Comparison of ENCODE assay signal across 1 cellular context in the genomic region with DNA sequence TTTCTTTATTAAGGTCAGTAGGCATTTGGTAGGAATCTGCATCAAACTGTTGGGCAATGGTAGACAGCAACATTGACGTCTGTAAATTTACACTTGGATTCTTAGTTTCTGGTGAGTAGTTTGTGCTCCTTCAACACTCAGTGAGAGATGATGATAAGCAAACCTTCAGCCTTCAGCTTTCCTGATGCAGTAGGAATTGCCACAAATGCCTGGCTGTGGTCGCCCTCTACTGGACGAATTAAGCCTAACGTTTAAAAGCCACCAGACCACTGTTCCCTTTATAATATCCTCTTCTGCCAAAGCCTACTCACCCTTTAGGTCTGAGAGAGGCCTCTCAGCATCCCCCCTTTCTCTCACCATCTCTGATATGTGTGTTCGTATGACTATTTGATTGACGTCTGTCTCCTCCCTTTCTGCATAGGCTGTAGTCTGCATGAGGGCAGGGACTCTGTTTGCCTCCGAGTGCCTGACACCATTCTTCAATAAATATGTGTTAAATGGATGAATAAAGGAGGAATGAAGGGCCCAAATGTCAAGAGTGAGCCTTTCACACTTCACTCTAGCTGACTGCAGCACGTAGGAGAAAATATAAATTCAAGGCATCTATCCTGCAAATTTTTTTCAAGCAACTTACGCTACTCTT.
A peak's percentile ranks its signal among the peaks of the same experiment; 100 is the strongest.
TF ChIP-seq lines count a peak whose summit lies in the region.

No MANE protein-coding gene starts in this region.

TF ChIP-seq in HepG2, 621 proteins besides CTCF, POLR2A, EP300 and RAD21 (continued from another document and continues in another):
- TF ChIP-seq, protein P1, sequence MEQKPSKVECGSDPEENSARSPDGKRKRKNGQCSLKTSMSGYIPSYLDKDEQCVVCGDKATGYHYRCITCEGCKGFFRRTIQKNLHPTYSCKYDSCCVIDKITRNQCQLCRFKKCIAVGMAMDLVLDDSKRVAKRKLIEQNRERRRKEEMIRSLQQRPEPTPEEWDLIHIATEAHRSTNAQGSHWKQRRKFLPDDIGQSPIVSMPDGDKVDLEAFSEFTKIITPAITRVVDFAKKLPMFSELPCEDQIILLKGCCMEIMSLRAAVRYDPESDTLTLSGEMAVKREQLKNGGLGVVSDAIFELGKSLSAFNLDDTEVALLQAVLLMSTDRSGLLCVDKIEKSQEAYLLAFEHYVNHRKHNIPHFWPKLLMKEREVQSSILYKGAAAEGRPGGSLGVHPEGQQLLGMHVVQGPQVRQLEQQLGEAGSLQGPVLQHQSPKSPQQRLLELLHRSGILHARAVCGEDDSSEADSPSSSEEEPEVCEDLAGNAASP (CRISPR knock-in tag; IDR thresholded peaks at IDR 0.05; ENCODE audit: borderline replicate concordance), result no peak
- TF ChIP-seq MEIS1 (CRISPR knock-in tag; IDR thresholded peaks at IDR 0.05; ENCODE audit: borderline replicate concordance) (no peak), ZNF768 (CRISPR knock-in tag; IDR thresholded peaks at IDR 0.05) (no peak), ZNF10 (CRISPR knock-in tag; IDR thresholded peaks at IDR 0.05; ENCODE audit: borderline replicate concordance, low read depth) (no peak), ZNF263 (CRISPR knock-in tag; IDR thresholded peaks at IDR 0.05) (no peak), U2AF1 (optimal IDR thresholded peaks at IDR 0.05; ENCODE audit: low read depth, low read length) (no peak), ZMYM4 (CRISPR knock-in tag; IDR thresholded peaks at IDR 0.05) (no peak), GATAD1 (CRISPR knock-in tag; IDR thresholded peaks at IDR 0.05) (no peak), ZNF773 (CRISPR knock-in tag; IDR thresholded peaks at IDR 0.05; ENCODE audit: borderline replicate concordance) (no peak), TBX2 (CRISPR knock-in tag; IDR thresholded peaks at IDR 0.05; ENCODE audit: borderline replicate concordance) (no peak), RXRB (CRISPR knock-in tag; IDR thresholded peaks at IDR 0.05; ENCODE audit: borderline replicate concordance) (peak; percentile 12; the same call in 1 of the 2 replicates), TEAD3 (CRISPR knock-in tag; optimal IDR thresholded peaks at IDR 0.05; ENCODE audit: borderline replicate concordance) (peak; percentile 52), ZNF709 (CRISPR knock-in tag; IDR thresholded peaks at IDR 0.05) (no peak), ZNF331 (CRISPR knock-in tag; IDR thresholded peaks at IDR 0.05) (peak; percentile 12; the same call in 1 of the 2 replicates), DR1 (CRISPR knock-in tag; IDR thresholded peaks at IDR 0.05) (no peak), XRCC5 (optimal IDR thresholded peaks at IDR 0.05; ENCODE audit: low read length) (peak; percentile 86), TGIF2 (CRISPR knock-in tag; IDR thresholded peaks at IDR 0.05) (no peak), GATA4 (IDR thresholded peaks at IDR 0.05; ENCODE audit: borderline replicate concordance, low read depth) (no peak), ZNF441 (CRISPR knock-in tag; IDR thresholded peaks at IDR 0.05; ENCODE audit: borderline replicate concordance) (no peak), NR2F2 (IDR thresholded peaks at IDR 0.05; ENCODE audit: borderline replicate concordance, low read depth) (no peak), ZNF557 (CRISPR knock-in tag; IDR thresholded peaks at IDR 0.05) (no peak), NFE2 (CRISPR knock-in tag; IDR thresholded peaks at IDR 0.05) (no peak), ZZZ3 (CRISPR knock-in tag; IDR thresholded peaks at IDR 0.05; ENCODE audit: borderline replicate concordance) (no peak), ZNF549 (CRISPR knock-in tag; IDR thresholded peaks at IDR 0.05) (no peak), RBM39 (IDR thresholded peaks at IDR 0.05; ENCODE audit: low read depth, low read length, poor library complexity, severe bottlenecking) (no peak), ZNF274 (CRISPR knock-in tag; IDR thresholded peaks at IDR 0.05) (no peak), DMAP1 (CRISPR knock-in tag; IDR thresholded peaks at IDR 0.05) (no peak), SSRP1 (CRISPR knock-in tag; IDR thresholded peaks at IDR 0.05) (0 out of 2 replicates have a peak, but pooled peaks have one; percentile 52), ZNF83 (CRISPR knock-in tag; IDR thresholded peaks at IDR 0.05; ENCODE audit: borderline replicate concordance) (no peak), ZNF446 (CRISPR knock-in tag; IDR thresholded peaks at IDR 0.05) (no peak), HOXA5 (CRISPR knock-in tag; IDR thresholded peaks at IDR 0.05) (no peak), SRF (IDR thresholded peaks at IDR 0.05; ENCODE audit: low read depth, low read length) (0 out of 2 replicates have a peak, but pooled peaks have one; percentile 2), SP140L (CRISPR knock-in tag; IDR thresholded peaks at IDR 0.05; ENCODE audit: borderline replicate concordance) (0 out of 2 replicates have a peak, but pooled peaks have one; percentile 38), ZNF766 (CRISPR knock-in tag; IDR thresholded peaks at IDR 0.05; ENCODE audit: borderline replicate concordance) (no peak), ETV5 (CRISPR knock-in tag; IDR thresholded peaks at IDR 0.05; ENCODE audit: borderline replicate concordance) (no peak; the same call in 1 of the 2 replicates), NCOR1 (IDR thresholded peaks at IDR 0.05; ENCODE audit: borderline replicate concordance, low read length) (no peak), RARA (CRISPR knock-in tag; IDR thresholded peaks at IDR 0.05) (no peak), ZKSCAN1 (IDR thresholded peaks at IDR 0.05; ENCODE audit: low read length) (no peak), ZFP36L1 (CRISPR knock-in tag; IDR thresholded peaks at IDR 0.05) (no peak), ZNF883 (CRISPR knock-in tag; IDR thresholded peaks at IDR 0.05; ENCODE audit: not compliant biosample characterization) (no peak), MIXL1 (CRISPR knock-in tag; IDR thresholded peaks at IDR 0.05) (peak; percentile 77; the same call in 1 of the 2 replicates)
- TF ChIP-seq, protein P2, sequence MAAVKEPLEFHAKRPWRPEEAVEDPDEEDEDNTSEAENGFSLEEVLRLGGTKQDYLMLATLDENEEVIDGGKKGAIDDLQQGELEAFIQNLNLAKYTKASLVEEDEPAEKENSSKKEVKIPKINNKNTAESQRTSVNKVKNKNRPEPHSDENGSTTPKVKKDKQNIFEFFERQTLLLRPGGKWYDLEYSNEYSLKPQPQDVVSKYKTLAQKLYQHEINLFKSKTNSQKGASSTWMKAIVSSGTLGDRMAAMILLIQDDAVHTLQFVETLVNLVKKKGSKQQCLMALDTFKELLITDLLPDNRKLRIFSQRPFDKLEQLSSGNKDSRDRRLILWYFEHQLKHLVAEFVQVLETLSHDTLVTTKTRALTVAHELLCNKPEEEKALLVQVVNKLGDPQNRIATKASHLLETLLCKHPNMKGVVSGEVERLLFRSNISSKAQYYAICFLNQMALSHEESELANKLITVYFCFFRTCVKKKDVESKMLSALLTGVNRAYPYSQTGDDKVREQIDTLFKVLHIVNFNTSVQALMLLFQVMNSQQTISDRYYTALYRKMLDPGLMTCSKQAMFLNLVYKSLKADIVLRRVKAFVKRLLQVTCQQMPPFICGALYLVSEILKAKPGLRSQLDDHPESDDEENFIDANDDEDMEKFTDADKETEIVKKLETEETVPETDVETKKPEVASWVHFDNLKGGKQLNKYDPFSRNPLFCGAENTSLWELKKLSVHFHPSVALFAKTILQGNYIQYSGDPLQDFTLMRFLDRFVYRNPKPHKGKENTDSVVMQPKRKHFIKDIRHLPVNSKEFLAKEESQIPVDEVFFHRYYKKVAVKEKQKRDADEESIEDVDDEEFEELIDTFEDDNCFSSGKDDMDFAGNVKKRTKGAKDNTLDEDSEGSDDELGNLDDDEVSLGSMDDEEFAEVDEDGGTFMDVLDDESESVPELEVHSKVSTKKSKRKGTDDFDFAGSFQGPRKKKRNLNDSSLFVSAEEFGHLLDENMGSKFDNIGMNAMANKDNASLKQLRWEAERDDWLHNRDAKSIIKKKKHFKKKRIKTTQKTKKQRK (IDR thresholded peaks at IDR 0.05; ENCODE audit: low read length), result no peak
- TF ChIP-seq, protein P3, sequence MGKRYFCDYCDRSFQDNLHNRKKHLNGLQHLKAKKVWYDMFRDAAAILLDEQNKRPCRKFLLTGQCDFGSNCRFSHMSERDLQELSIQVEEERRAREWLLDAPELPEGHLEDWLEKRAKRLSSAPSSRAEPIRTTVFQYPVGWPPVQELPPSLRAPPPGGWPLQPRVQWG (CRISPR knock-in tag; IDR thresholded peaks at IDR 0.05; ENCODE audit: borderline replicate concordance, low read depth), result no peak
- TF ChIP-seq, protein P4, sequence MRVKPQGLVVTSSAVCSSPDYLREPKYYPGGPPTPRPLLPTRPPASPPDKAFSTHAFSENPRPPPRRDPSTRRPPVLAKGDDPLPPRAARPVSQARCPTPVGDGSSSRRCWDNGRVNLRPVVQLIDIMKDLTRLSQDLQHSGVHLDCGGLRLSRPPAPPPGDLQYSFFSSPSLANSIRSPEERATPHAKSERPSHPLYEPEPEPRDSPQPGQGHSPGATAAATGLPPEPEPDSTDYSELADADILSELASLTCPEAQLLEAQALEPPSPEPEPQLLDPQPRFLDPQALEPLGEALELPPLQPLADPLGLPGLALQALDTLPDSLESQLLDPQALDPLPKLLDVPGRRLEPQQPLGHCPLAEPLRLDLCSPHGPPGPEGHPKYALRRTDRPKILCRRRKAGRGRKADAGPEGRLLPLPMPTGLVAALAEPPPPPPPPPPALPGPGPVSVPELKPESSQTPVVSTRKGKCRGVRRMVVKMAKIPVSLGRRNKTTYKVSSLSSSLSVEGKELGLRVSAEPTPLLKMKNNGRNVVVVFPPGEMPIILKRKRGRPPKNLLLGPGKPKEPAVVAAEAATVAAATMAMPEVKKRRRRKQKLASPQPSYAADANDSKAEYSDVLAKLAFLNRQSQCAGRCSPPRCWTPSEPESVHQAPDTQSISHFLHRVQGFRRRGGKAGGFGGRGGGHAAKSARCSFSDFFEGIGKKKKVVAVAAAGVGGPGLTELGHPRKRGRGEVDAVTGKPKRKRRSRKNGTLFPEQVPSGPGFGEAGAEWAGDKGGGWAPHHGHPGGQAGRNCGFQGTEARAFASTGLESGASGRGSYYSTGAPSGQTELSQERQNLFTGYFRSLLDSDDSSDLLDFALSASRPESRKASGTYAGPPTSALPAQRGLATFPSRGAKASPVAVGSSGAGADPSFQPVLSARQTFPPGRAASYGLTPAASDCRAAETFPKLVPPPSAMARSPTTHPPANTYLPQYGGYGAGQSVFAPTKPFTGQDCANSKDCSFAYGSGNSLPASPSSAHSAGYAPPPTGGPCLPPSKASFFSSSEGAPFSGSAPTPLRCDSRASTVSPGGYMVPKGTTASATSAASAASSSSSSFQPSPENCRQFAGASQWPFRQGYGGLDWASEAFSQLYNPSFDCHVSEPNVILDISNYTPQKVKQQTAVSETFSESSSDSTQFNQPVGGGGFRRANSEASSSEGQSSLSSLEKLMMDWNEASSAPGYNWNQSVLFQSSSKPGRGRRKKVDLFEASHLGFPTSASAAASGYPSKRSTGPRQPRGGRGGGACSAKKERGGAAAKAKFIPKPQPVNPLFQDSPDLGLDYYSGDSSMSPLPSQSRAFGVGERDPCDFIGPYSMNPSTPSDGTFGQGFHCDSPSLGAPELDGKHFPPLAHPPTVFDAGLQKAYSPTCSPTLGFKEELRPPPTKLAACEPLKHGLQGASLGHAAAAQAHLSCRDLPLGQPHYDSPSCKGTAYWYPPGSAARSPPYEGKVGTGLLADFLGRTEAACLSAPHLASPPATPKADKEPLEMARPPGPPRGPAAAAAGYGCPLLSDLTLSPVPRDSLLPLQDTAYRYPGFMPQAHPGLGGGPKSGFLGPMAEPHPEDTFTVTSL (CRISPR knock-in tag; IDR thresholded peaks at IDR 0.05; ENCODE audit: borderline replicate concordance), result no peak
- TF ChIP-seq, protein P5, sequence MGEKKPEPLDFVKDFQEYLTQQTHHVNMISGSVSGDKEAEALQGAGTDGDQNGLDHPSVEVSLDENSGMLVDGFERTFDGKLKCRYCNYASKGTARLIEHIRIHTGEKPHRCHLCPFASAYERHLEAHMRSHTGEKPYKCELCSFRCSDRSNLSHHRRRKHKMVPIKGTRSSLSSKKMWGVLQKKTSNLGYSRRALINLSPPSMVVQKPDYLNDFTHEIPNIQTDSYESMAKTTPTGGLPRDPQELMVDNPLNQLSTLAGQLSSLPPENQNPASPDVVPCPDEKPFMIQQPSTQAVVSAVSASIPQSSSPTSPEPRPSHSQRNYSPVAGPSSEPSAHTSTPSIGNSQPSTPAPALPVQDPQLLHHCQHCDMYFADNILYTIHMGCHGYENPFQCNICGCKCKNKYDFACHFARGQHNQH (CRISPR knock-in tag; IDR thresholded peaks at IDR 0.05), result no peak; the same call in 1 of the 2 replicates
- TF ChIP-seq, protein P6, sequence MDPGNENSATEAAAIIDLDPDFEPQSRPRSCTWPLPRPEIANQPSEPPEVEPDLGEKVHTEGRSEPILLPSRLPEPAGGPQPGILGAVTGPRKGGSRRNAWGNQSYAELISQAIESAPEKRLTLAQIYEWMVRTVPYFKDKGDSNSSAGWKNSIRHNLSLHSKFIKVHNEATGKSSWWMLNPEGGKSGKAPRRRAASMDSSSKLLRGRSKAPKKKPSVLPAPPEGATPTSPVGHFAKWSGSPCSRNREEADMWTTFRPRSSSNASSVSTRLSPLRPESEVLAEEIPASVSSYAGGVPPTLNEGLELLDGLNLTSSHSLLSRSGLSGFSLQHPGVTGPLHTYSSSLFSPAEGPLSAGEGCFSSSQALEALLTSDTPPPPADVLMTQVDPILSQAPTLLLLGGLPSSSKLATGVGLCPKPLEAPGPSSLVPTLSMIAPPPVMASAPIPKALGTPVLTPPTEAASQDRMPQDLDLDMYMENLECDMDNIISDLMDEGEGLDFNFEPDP (CRISPR knock-in tag; conservative IDR thresholded peaks at IDR 0.05), result no peak
- TF ChIP-seq, protein P7, sequence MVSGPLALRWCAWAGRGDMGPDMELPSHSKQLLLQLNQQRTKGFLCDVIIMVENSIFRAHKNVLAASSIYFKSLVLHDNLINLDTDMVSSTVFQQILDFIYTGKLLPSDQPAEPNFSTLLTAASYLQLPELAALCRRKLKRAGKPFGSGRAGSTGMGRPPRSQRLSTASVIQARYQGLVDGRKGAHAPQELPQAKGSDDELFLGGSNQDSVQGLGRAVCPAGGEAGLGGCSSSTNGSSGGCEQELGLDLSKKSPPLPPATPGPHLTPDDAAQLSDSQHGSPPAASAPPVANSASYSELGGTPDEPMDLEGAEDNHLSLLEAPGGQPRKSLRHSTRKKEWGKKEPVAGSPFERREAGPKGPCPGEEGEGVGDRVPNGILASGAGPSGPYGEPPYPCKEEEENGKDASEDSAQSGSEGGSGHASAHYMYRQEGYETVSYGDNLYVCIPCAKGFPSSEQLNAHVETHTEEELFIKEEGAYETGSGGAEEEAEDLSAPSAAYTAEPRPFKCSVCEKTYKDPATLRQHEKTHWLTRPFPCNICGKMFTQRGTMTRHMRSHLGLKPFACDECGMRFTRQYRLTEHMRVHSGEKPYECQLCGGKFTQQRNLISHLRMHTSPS (CRISPR knock-in tag; IDR thresholded peaks at IDR 0.05; ENCODE audit: low read depth), result no peak
- TF ChIP-seq, protein P8, sequence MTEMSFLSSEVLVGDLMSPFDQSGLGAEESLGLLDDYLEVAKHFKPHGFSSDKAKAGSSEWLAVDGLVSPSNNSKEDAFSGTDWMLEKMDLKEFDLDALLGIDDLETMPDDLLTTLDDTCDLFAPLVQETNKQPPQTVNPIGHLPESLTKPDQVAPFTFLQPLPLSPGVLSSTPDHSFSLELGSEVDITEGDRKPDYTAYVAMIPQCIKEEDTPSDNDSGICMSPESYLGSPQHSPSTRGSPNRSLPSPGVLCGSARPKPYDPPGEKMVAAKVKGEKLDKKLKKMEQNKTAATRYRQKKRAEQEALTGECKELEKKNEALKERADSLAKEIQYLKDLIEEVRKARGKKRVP (CRISPR knock-in tag; IDR thresholded peaks at IDR 0.05), result no peak
